In the genomic region with DNA sequence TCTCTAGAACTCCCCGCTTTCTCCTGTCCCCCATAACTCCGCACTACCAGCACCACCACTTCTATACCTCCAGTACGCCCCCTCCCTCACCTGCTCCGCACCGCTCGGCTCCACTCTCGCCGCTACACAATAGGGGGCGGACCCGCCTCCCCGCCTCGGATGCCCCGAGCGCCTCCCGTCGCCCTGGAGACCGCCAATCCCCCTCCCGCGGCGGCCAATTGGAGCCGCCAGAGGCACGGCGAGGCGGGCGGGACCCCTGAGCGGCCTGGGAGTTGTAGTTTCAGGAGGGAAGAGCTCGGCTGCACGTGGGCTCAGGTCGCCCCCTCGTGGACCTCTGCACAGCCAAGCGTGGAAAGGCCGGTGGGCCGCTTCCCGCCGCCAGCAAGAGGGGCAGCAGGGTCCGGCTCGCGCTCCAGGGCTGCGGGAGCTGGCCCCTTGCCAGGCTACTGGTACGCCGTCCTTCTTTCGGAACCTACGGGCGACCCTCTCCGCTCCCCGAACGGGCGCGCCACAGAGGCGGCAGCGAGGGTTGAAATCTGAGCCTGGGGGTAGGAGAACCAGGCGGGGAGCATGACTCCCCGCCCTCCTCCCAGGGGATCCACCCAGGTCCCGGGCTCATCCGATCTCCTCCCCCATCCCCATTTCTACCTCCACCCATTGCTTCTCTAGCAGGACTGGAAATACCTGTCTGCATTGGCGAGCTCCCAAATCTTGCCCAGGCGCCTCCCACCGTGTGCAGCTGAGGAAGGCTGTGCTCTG, we compare ENCODE assay signal across 1 cellular context.
TF ChIP-seq lines count a peak whose summit lies in the region.

A gene with protein sequence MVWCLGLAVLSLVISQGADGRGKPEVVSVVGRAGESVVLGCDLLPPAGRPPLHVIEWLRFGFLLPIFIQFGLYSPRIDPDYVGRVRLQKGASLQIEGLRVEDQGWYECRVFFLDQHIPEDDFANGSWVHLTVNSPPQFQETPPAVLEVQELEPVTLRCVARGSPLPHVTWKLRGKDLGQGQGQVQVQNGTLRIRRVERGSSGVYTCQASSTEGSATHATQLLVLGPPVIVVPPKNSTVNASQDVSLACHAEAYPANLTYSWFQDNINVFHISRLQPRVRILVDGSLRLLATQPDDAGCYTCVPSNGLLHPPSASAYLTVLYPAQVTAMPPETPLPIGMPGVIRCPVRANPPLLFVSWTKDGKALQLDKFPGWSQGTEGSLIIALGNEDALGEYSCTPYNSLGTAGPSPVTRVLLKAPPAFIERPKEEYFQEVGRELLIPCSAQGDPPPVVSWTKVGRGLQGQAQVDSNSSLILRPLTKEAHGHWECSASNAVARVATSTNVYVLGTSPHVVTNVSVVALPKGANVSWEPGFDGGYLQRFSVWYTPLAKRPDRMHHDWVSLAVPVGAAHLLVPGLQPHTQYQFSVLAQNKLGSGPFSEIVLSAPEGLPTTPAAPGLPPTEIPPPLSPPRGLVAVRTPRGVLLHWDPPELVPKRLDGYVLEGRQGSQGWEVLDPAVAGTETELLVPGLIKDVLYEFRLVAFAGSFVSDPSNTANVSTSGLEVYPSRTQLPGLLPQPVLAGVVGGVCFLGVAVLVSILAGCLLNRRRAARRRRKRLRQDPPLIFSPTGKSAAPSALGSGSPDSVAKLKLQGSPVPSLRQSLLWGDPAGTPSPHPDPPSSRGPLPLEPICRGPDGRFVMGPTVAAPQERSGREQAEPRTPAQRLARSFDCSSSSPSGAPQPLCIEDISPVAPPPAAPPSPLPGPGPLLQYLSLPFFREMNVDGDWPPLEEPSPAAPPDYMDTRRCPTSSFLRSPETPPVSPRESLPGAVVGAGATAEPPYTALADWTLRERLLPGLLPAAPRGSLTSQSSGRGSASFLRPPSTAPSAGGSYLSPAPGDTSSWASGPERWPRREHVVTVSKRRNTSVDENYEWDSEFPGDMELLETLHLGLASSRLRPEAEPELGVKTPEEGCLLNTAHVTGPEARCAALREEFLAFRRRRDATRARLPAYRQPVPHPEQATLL (minus strand): TSS at position 131 of the 759 bp plus-strand sequence. CDS start 2,159 bp downstream, outside the sequence.

TF ChIP-seq in HEK293, 187 proteins besides CTCF, POLR2A, EP300 and RAD21 (continued from another document and continues in another):
- TF ChIP-seq ZNF518A (tag by site-specific recombination; conservative IDR thresholded peaks at IDR 0.05; ENCODE audit: low read depth) (0 out of 2 replicates have a peak, but pooled peaks have one; percentile 20), ZNF624 (tag by site-specific recombination; IDR thresholded peaks at IDR 0.05) (no peak), ZBTB17 (tag by site-specific recombination; IDR thresholded peaks at IDR 0.05) (peak; percentile 85), ZNF76 (tag by site-specific recombination; IDR thresholded peaks at IDR 0.05; ENCODE audit: borderline replicate concordance, low read depth) (peak; percentile 94), ZNF280D (tag by site-specific recombination; IDR thresholded peaks at IDR 0.05) (no peak), ZBTB7A (tag by site-specific recombination; IDR thresholded peaks at IDR 0.05; ENCODE audit: low read depth) (no peak), ZNF175 (tag by site-specific recombination; IDR thresholded peaks at IDR 0.05) (no peak), ZNF510 (tag by site-specific recombination; IDR thresholded peaks at IDR 0.05; ENCODE audit: insufficient replicate concordance) (no peak), ZNF157 (tag by site-specific recombination; IDR thresholded peaks at IDR 0.05) (no peak), ZNF596 (tag by site-specific recombination; IDR thresholded peaks at IDR 0.05) (no peak), ZNF10 (tag by site-specific recombination; IDR thresholded peaks at IDR 0.05) (0 out of 2 replicates have a peak, but pooled peaks have one; percentile 24), ZNF19 (tag by site-specific recombination; IDR thresholded peaks at IDR 0.05; ENCODE audit: low read depth) (no peak), ATF2 (tag by site-specific recombination; IDR thresholded peaks at IDR 0.05; ENCODE audit: low read depth) (no peak), SP2 (tag by site-specific recombination; IDR thresholded peaks at IDR 0.05) (peak; percentile 91), ZNF843 (tag by site-specific recombination; IDR thresholded peaks at IDR 0.05) (0 out of 2 replicates have a peak, but pooled peaks have one; percentile 20), SCRT1 (tag by site-specific recombination; IDR thresholded peaks at IDR 0.05; ENCODE audit: borderline replicate concordance) (no peak), ZNF280C (tag by site-specific recombination; IDR thresholded peaks at IDR 0.05) (no peak), ZNF354C (tag by site-specific recombination; IDR thresholded peaks at IDR 0.05; ENCODE audit: borderline replicate concordance, low read depth) (no peak), KLF8 (tag by site-specific recombination; IDR thresholded peaks at IDR 0.05) (peak; percentile 64; the same call in 1 of the 2 replicates), ZNF394 (tag by site-specific recombination; IDR thresholded peaks at IDR 0.05; ENCODE audit: borderline replicate concordance) (0 out of 2 replicates have a peak, but pooled peaks have one; percentile 19), TRIM28 (IDR thresholded peaks at IDR 0.05; ENCODE audit: borderline replicate concordance, low read length) (no peak), EGR2 (tag by site-specific recombination; IDR thresholded peaks at IDR 0.05; ENCODE audit: low read depth) (0 out of 2 replicates have a peak, but pooled peaks have one; percentile 40), REPIN1 (tag by site-specific recombination; IDR thresholded peaks at IDR 0.05; ENCODE audit: low read depth) (no peak), ZNF514 (tag by site-specific recombination; IDR thresholded peaks at IDR 0.05) (no peak), PRDM6 (tag by site-specific recombination; IDR thresholded peaks at IDR 0.05) (no peak), ZSCAN16 (tag by site-specific recombination; IDR thresholded peaks at IDR 0.05) (no peak), SP3 (tag by site-specific recombination; IDR thresholded peaks at IDR 0.05) (peak; percentile 98)
- TF ChIP-seq, protein P1, sequence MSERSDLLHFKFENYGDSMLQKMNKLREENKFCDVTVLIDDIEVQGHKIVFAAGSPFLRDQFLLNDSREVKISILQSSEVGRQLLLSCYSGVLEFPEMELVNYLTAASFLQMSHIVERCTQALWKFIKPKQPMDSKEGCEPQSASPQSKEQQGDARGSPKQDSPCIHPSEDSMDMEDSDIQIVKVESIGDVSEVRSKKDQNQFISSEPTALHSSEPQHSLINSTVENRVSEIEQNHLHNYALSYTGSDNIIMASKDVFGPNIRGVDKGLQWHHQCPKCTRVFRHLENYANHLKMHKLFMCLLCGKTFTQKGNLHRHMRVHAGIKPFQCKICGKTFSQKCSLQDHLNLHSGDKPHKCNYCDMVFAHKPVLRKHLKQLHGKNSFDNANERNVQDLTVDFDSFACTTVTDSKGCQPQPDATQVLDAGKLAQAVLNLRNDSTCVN (tag by site-specific recombination; optimal IDR thresholded peaks at IDR 0.05): peak; percentile 60
- TF ChIP-seq, protein P2, sequence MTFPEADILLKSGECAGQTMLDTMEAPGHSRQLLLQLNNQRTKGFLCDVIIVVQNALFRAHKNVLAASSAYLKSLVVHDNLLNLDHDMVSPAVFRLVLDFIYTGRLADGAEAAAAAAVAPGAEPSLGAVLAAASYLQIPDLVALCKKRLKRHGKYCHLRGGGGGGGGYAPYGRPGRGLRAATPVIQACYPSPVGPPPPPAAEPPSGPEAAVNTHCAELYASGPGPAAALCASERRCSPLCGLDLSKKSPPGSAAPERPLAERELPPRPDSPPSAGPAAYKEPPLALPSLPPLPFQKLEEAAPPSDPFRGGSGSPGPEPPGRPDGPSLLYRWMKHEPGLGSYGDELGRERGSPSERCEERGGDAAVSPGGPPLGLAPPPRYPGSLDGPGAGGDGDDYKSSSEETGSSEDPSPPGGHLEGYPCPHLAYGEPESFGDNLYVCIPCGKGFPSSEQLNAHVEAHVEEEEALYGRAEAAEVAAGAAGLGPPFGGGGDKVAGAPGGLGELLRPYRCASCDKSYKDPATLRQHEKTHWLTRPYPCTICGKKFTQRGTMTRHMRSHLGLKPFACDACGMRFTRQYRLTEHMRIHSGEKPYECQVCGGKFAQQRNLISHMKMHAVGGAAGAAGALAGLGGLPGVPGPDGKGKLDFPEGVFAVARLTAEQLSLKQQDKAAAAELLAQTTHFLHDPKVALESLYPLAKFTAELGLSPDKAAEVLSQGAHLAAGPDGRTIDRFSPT (tag by site-specific recombination; IDR thresholded peaks at IDR 0.05): no peak
